Comparison of ENCODE assay signal across 9 cellular contexts in the genomic region with DNA sequence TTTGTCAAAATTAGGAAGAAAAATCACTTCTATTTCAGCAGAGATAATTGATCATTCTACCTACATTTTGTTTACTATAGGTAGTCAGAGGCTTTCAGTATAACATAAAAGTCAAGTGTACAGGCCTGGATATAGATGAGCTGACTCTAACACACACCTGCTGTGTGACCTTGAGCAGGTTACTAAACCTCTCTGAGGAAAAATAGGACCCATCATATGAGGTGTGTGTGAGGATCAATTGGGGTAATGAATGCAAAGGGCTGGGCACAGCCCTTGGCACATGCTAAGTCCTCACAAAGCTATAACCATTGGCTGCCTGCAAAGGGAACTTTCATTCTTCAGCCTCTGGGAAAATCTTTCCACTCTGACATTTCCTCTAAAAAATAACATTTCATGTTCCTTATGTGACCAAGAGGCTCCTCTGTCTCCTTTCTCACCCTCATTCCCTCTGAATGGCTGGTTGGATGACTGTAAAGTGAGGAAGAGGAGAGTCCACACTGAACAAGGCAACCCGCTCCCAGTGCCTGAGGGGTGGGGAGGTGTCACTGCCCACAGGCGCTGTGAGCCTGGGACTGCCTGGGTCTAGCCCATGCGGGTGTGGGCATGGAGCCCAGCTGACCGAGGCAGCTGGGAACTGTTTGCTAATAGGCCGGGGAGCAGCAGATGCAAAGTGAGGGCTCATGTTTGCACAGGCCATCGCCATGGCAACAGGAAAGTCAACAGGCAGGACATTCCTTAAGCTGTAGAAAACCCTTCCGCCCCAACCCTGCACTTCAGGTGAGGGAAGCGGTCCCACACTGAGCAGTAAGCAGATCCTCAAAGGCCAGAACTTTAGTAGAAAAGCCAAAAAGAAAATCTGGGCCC. TPM values are rescaled to one million over a fixed set of nuclear protein-coding genes. Genes with fewer than 3 reads are reported as not detected.
DNase-seq lines count a peak whose midpoint lies in the region; FAIRE-seq and TF ChIP-seq lines count a peak whose summit lies in the region.
"Had no signal": no experiment of that assay in that cellular context is flagged by ENCODE, and none has a peak within 500 bp of the region (broad histone marks: within the 10 kb centered on the region; RNA-seq: fewer than 3 reads in every experiment).

No MANE protein-coding gene starts in this region.

- H3K36me3 ChIP-seq in keratinocyte (ENCODE audit: control insufficient read depth in 2 of 2, extremely low read depth in 1 of 2, insufficient read depth in 2 of 2, low read length in 2 of 2) (peaks cover 16 to 26% of the 10 kb centered on the region in 2 experiments), spleen (no peaks in the 10 kb centered on the region)

- dilution Hi-C loops in keratinocyte (cut with MboI; ENCODE audit: extremely low pct_ligation_motif_present, low sequenced_read_pairs) = no loop called here

- H3K4me3 ChIP-seq in GM12865 (ENCODE audit: low read depth, low read length) (no peak overlapping the region), keratinocyte (ENCODE audit: control insufficient read depth in 2 of 3, extremely low read depth in 1 of 3, insufficient read depth in 2 of 3, low read depth in 1 of 3, low read length in 3 of 3) (peak overlapping the region in 2 of 3 experiments; percentile 31), spleen (no peak overlapping the region)

- H3K27me3 ChIP-seq in keratinocyte (ENCODE audit: control insufficient read depth, extremely low read depth, insufficient read depth, low read length) (no peaks in the 10 kb centered on the region), spleen (replicated peaks in 1 of 7) (no peaks in the 10 kb centered on the region)

- H4K20me1 ChIP-seq in keratinocyte (ENCODE audit: control insufficient read depth, extremely low read depth, insufficient read depth, low read length) = no peaks in the 10 kb centered on the region

- H3K27ac ChIP-seq in caudate nucleus (ENCODE audit: low read depth, low read length) (peak overlapping the region; percentile 83), keratinocyte (ENCODE audit: control insufficient read depth, insufficient read depth, low read length) (peak overlapping the region; percentile 95), spleen (peak overlapping the region in 7 of 8 donors; percentile 55 to 67 (median 61))

- H3K4me2 ChIP-seq in keratinocyte (ENCODE audit: control insufficient read depth, extremely low read depth, insufficient read depth, low read depth, low read length) = peak overlapping the region; percentile 72

- H2AFZ ChIP-seq in keratinocyte (ENCODE audit: control insufficient read depth, low read length) = no peak overlapping the region

- TF ChIP-seq POLR2A in spleen (IDR thresholded peaks at IDR 0.05) = no peak

- peaks cover 50% of the 10 kb centered on the region for H3K79me2 ChIP-seq in keratinocyte (ENCODE audit: control insufficient read depth, insufficient read depth, low read length)

- WGBS in spleen, 5 donors = 63 to 80% (median 71%) methylated on average over 7 to 8 of the region's 8 CpGs

- H3K9me3 ChIP-seq in keratinocyte (ENCODE audit: control insufficient read depth, low read depth, low read length) = no peaks in the 10 kb centered on the region
- no peaks in the 10 kb centered on the region for H3K9me3 ChIP-seq in spleen

- no peaks in the 10 kb centered on the region for H3K9me1 ChIP-seq in keratinocyte (ENCODE audit: control insufficient read depth, extremely low read depth, insufficient read depth, low read length)

- TF ChIP-seq CTCF in GM12865 (IDR thresholded peaks at IDR 0.05; ENCODE audit: insufficient read depth, low read depth, low read length, missing control alignments) = no peak
- TF ChIP-seq CTCF in keratinocyte (optimal IDR thresholded peaks at IDR 0.05 in 1 of 3, IDR thresholded peaks at IDR 0.05 in 1 of 3, conservative IDR thresholded peaks at IDR 0.05 in 1 of 3; ENCODE audit: extremely low read depth in 1 of 3, insufficient read depth in 2 of 3, low read length in 3 of 3) = no peak
- TF ChIP-seq CTCF in spleen (IDR thresholded peaks at IDR 0.05 in 8 of 11, conservative IDR thresholded peaks at IDR 0.05 in 3 of 11) = no peak

- H3K9ac ChIP-seq in keratinocyte (ENCODE audit: control insufficient read depth, extremely low read depth, insufficient read depth, low read length) = peak overlapping the region; percentile 72

- intact Hi-C loops in spleen (cut with DNase I; ENCODE audit: low total_unique reads) = no loop called here

- DNase-seq in GM12865 (ENCODE audit: low read depth) = peak; percentile 67
- DNase-seq in NCI-H460 (ENCODE audit: extremely low read depth, low read depth) = peak; percentile 85
- DNase-seq in caudate nucleus (lab: John Stamatoyannopoulos, UW) = peak in 26 of 61 donors; percentile 7 to 67 (median 20)
- peak; percentile 95 for DNase-seq in keratinocyte (ENCODE audit: low read depth, low spot score)
- no peak for DNase-seq in spleen
- DNase-seq in T-helper 9 cell = no peak
- no peak for DNase-seq in activated CD4-positive, alpha-beta T cell treated with anti-CD3 and anti-CD28 coated beads for 48 hours
- no peak for DNase-seq in activated T-cell treated with anti-CD3 and anti-CD28 coated beads, Interleukin-2, amount 50 U/mL, for 48 hours

- peak; percentile 99 for FAIRE-seq in keratinocyte (lab: Jason Lieb, UNC)

- H3K4me1 ChIP-seq in keratinocyte (ENCODE audit: control insufficient read depth, extremely low read depth, insufficient read depth, low read length) = peaks cover 57% of the 10 kb centered on the region
- H3K4me1 ChIP-seq in spleen = peaks cover 0 to 18% (median 4%) of the 10 kb centered on the region in 6 donors

RNA-seq across cellular contexts. Expression of a gene that starts 36.8 kb away (rescaled TPM):
- total RNA-seq in NCI-H460 (2014; rRNA removed; shearing (Covaris generic)) = 369 and 488 TPM in 2 replicates
- polyA plus RNA-seq in NCI-H460 (2014; cell fraction: nucleus; rRNA removed) = 121 and 172 TPM in 2 replicates
- 174 to 276 TPM (median 232 TPM) in 3 replicates for polyA plus RNA-seq in keratinocyte
- polyA plus RNA-seq in keratinocyte (2011; ENCODE audit: low read depth) = 146 TPM
- 192 and 235 TPM in 2 replicates for polyA plus RNA-seq in keratinocyte (2011; cell fraction: cytosol; rRNA removed)
- 583 and 631 TPM in 2 replicates for polyA plus RNA-seq in keratinocyte (2011; cell fraction: nucleus; rRNA removed)
- polyA plus RNA-seq in keratinocyte (2012; ENCODE audit: low replicate concordance) = 83.5 and 285 TPM in 2 replicates
- 141 to 248 TPM (median 172 TPM) in 3 replicates for polyA minus RNA-seq in keratinocyte
- 189 TPM for polyA minus RNA-seq in keratinocyte (2011; cell fraction: cytosol; rRNA and poly(A)+ RNA removed)
- 354 and 681 TPM in 2 replicates for polyA minus RNA-seq in keratinocyte (2011; cell fraction: nucleus; rRNA and poly(A)+ RNA removed)
- total RNA-seq in spleen = 10 to 100 TPM; 15.1 to 50.8 (median 26.8) TPM
- polyA plus RNA-seq in spleen = 1 to 10 TPM; 1.5 to 6.0 (median 3.0) TPM
- polyA plus RNA-seq: IgD-negative memory B cell had no signal

RNA-seq across cellular contexts. Expression of a gene that starts 51.1 kb away (rescaled TPM):
- 71.8 and 76.0 TPM in 2 replicates for total RNA-seq in NCI-H460 (2014; rRNA removed; shearing (Covaris generic))
- polyA plus RNA-seq in NCI-H460 (2014; cell fraction: nucleus; rRNA removed) = 69.7 and 69.9 TPM in 2 replicates
- polyA plus RNA-seq in keratinocyte = 3.2 to 25.4 TPM (median 17.7 TPM) in 3 replicates
- 0.46 TPM for polyA plus RNA-seq in keratinocyte (2011; ENCODE audit: low read depth)
- polyA plus RNA-seq in keratinocyte (2011; cell fraction: cytosol; rRNA removed) = 4.9 and 10.4 TPM in 2 replicates
- 2.4 and 3.3 TPM in 2 replicates for polyA plus RNA-seq in keratinocyte (2011; cell fraction: nucleus; rRNA removed)
- polyA plus RNA-seq in keratinocyte (2012; ENCODE audit: low replicate concordance) = 0.21 and 17.6 TPM in 2 replicates
- 1.4 to 9.8 TPM (median 1.9 TPM) in 3 replicates for polyA minus RNA-seq in keratinocyte
- polyA minus RNA-seq in keratinocyte (2011; cell fraction: cytosol; rRNA and poly(A)+ RNA removed) = 2.1 TPM
- 0.95 and 2.1 TPM in 2 replicates for polyA minus RNA-seq in keratinocyte (2011; cell fraction: nucleus; rRNA and poly(A)+ RNA removed)
- total RNA-seq in spleen = 1 to 10 TPM in 6 of 7 donors, under 1 TPM in 1; 0.95 to 6.6 (median 2.8) TPM
- 1 to 10 TPM; 1.0 to 6.1 (median 4.2) TPM for polyA plus RNA-seq in spleen

Comparison
In these comparisons a context has a peak if more than half of its experiments do, and no peak if none do; other contexts are left out.
1. DNase-seq: peak in GM12865 (single experiment), NCI-H460 (single experiment) and keratinocyte (single experiment); none in spleen (single experiment), T-helper 9 cell (single experiment), activated CD4-positive, alpha-beta T cell treated with anti-CD3 and anti-CD28 coated beads for 48 hours (single experiment) and activated T-cell treated with anti-CD3 and anti-CD28 coated beads, Interleukin-2, amount 50 U/mL, for 48 hours (0 of 2).
2. H3K4me3 ChIP-seq: peak in keratinocyte (2 of 3); none in GM12865 (single experiment) and spleen (0 of 8).
3. Peak in every context shown above with its lines, with median percentiles within 50 percentile points of each other: H3K27ac ChIP-seq.